ENCODE assay signal across 10 cellular contexts in genomic region chr13:48783831-48784230, GRCh38.
"Had no signal": no experiment of that assay in that cellular context is flagged by ENCODE, and none has a peak within 500 bp of the region (broad histone marks: within the 10 kb centered on the region; RNA-seq: fewer than 3 reads in every experiment).

No MANE protein-coding gene starts in this region.

- H3K27ac ChIP-seq: ovary, thoracic aorta had no signal

- H3K4me1 Mint-ChIP-seq: brain; stimulated activated naive CD8-positive, alpha-beta T cell treated with anti-CD3 and anti-CD28 coated beads, Interleukin-15, amount 100 ng/mL, for 72 hours had no signal

- H3K27me3 Mint-ChIP-seq: activated naive CD8-positive, alpha-beta T cell; brain had no signal

- ATAC-seq: stimulated activated naive CD8-positive, alpha-beta T cell treated with anti-CD3 and anti-CD28 coated beads, Interleukin-15, amount 100 ng/mL, for 72 hours had no signal

- DNase-seq: activated effector memory CD4-positive, alpha-beta T cell treated with anti-CD3 and anti-CD28 coated beads, Interleukin-2, amount 50 U/mL, for 16 hours; activated T-cell treated with anti-CD3 and anti-CD28 coated beads, Interleukin-2, amount 50 U/mL, for 1 hour; cerebellar nuclear complex; nephron progenitor cell; stimulated activated CD4-positive, alpha-beta T cell treated with anti-CD3 and anti-CD28 coated beads, Interleukin-4, amount 100 ng/mL, for 4 hours; stimulated activated naive CD8-positive, alpha-beta T cell treated with anti-CD3 and anti-CD28 coated beads, Interleukin-15, amount 100 ng/mL, for 72 hours had no signal

- H3K4me3 ChIP-seq: ovary, thoracic aorta had no signal

- H3K4me3 Mint-ChIP-seq: activated naive CD8-positive, alpha-beta T cell; brain; nephron progenitor cell; stimulated activated naive CD8-positive, alpha-beta T cell treated with anti-CD3 and anti-CD28 coated beads, Interleukin-15, amount 100 ng/mL, for 72 hours had no signal

- H3K27ac Mint-ChIP-seq: activated naive CD8-positive, alpha-beta T cell; brain; nephron progenitor cell; stimulated activated naive CD8-positive, alpha-beta T cell treated with anti-CD3 and anti-CD28 coated beads, Interleukin-15, amount 100 ng/mL, for 72 hours had no signal

- H3K36me3 ChIP-seq: ovary, thoracic aorta had no signal

- H3K27me3 ChIP-seq: ovary had no signal

- H3K9me3 ChIP-seq: ovary had no signal

- H3K36me3 Mint-ChIP-seq: activated naive CD8-positive, alpha-beta T cell; brain had no signal
